ENCODE assay signal across 17 cellular contexts in genomic region chr11:96167233-96167632, GRCh38.
DNase-seq lines count a peak whose midpoint lies in the region; ATAC-seq and TF ChIP-seq lines count a peak whose summit lies in the region.
"Had no signal": no experiment of that assay in that cellular context is flagged by ENCODE, and none has a peak within 500 bp of the region (broad histone marks: within the 10 kb centered on the region; RNA-seq: fewer than 3 reads in every experiment).

No MANE protein-coding gene starts in this region.

- CTCF ChIA-PET in T-cell (lab: Charles Lee): interaction anchor here in 1 of 2 donors (0.8 kb wide), 1 partner anchor 145 kb away, joined by 3 read pairs; no protein-coding TSS in a partner anchor
- CTCF ChIA-PET in Calu3 (lab: Charles Lee): interaction anchor here (0.5 kb wide), 1 partner anchor 13 kb away, joined by 4 read pairs; no protein-coding TSS in a partner anchor

- H3K4me1 Mint-ChIP-seq in T-cell: peaks cover 75 to 81% (median 81%) of the 10 kb centered on the region in 3 donors
- H3K4me1 Mint-ChIP-seq in memory B cell: peaks cover 19% of the 10 kb centered on the region
- peaks cover 32% of the 10 kb centered on the region for H3K4me1 Mint-ChIP-seq in Calu3 (ENCODE audit: low read depth, unreplicated experiment)

- H3K9me3 Mint-ChIP-seq in T-cell: no peaks in the 10 kb centered on the region
- no peaks in the 10 kb centered on the region for H3K9me3 Mint-ChIP-seq in memory B cell
- H3K9me3 Mint-ChIP-seq in Calu3 (ENCODE audit: low read depth, unreplicated experiment): no peaks in the 10 kb centered on the region

- peak overlapping the region in 1 of 3 donors; percentile 1 for H3K4me3 Mint-ChIP-seq in T-cell
- H3K4me3 Mint-ChIP-seq in memory B cell: no peak overlapping the region
- H3K4me3 Mint-ChIP-seq in Calu3 (ENCODE audit: low read depth, unreplicated experiment): no peak overlapping the region

- H3K4me3 ChIP-seq in left ventricle myocardium inferior (no peak overlapping the region), upper lobe of right lung (no peak overlapping the region)

- ATAC-seq in Right ventricle myocardium inferior (no peak), T-cell (replicated peaks in 1 of 4) (no peak), memory B cell (ENCODE audit: low read depth) (no peak), upper lobe of right lung (no peak)
- ATAC-seq: activated CD4-positive, CD25-positive, alpha-beta regulatory T cell treated with anti-CD3 and anti-CD28 coated beads, Interleukin-2, amount 50 U/mL, for 24 hours; left cardiac atrium had no signal

- H3K27me3 ChIP-seq in left ventricle myocardium inferior (ENCODE audit: low read depth): no peaks in the 10 kb centered on the region
- no peaks in the 10 kb centered on the region for H3K27me3 ChIP-seq in upper lobe of right lung

- peaks cover 25% of the 10 kb centered on the region for H3K36me3 Mint-ChIP-seq in T-cell
- peaks cover 6% of the 10 kb centered on the region for H3K36me3 Mint-ChIP-seq in memory B cell
- no peaks in the 10 kb centered on the region for H3K36me3 Mint-ChIP-seq in Calu3 (ENCODE audit: insufficient read depth, unreplicated experiment)

- POLR2A ChIA-PET in T-cell (lab: Charles Lee): interaction anchor here (0.6 to 0.7 kb wide), 2 partner anchors 119 to 176 kb away, joined by 3 read pairs; no protein-coding TSS in a partner anchor

- H3K27me3 Mint-ChIP-seq in T-cell: no peaks in the 10 kb centered on the region
- no peaks in the 10 kb centered on the region for H3K27me3 Mint-ChIP-seq in memory B cell
- H3K27me3 Mint-ChIP-seq in Calu3 (ENCODE audit: unreplicated experiment): no peaks in the 10 kb centered on the region

- peak overlapping the region; percentile 29 to 73 for H3K27ac Mint-ChIP-seq in T-cell
- peak overlapping the region; percentile 30 for H3K27ac Mint-ChIP-seq in memory B cell
- no peak overlapping the region for H3K27ac Mint-ChIP-seq in Calu3 (ENCODE audit: unreplicated experiment)

- intact Hi-C loops in left ventricle myocardium inferior (cut with micrococcal nuclease): no loop called here
- intact Hi-C loops in Right ventricle myocardium inferior (cut with DNase I): loop anchor here (5.0 kb wide), 1 partner anchor 50 kb away; no protein-coding TSS in a partner anchor
- intact Hi-C loops in upper lobe of right lung (cut with DNase I): no loop called here
- intact Hi-C loops in Calu3 (cut with micrococcal nuclease; ENCODE audit: unreplicated experiment): no loop called here

- H3K36me3 ChIP-seq in left ventricle myocardium inferior (no peaks in the 10 kb centered on the region), upper lobe of right lung (no peaks in the 10 kb centered on the region)

- no TSS peak for BruUV-seq in Calu3 (replicated peaks; lab: Mats Ljungman, UMichigan)

- H3K9me3 ChIP-seq in left ventricle myocardium inferior (replicated peaks): no peaks in the 10 kb centered on the region
- H3K9me3 ChIP-seq in upper lobe of right lung: no peaks in the 10 kb centered on the region

- peaks cover 49% of the 10 kb centered on the region for H3K4me1 ChIP-seq in left ventricle myocardium inferior
- H3K4me1 ChIP-seq in upper lobe of right lung: peaks cover 25% of the 10 kb centered on the region

- DNase-seq in left ventricle myocardium inferior: no peak
- DNase-seq in Right ventricle myocardium inferior (ENCODE audit: missing footprints): no peak
- DNase-seq in T-cell: no peak
- DNase-seq in memory B cell (ENCODE audit: low spot score in 2 of 2): no peak
- DNase-seq in upper lobe of right lung: no peak
- no peak for DNase-seq in Calu3
- DNase-seq in hepatic stellate cell (ENCODE audit: low spot score): no peak
- no peak for DNase-seq in amygdala (lab: John Stamatoyannopoulos, UW)
- DNase-seq: cerebellar nuclear complex; DMS 273 treated with DMSO at 0.1 percent for 48 hours; left cardiac atrium; NCI-H146; NCI-H345; Right ventricle myocardium superior; stimulated activated CD4-positive, alpha-beta T cell treated with anti-CD3 and anti-CD28 coated beads, Interleukin-12 subunit alpha, Interleukin-12 subunit beta, amount 100 ng/mL, for 4 hours; stimulated activated naive CD4-positive, alpha-beta T cell treated with Interleukin-2 at 50 U/mL for 16 hours had no signal

- TF ChIP-seq CTCF in left ventricle myocardium inferior (IDR thresholded peaks at IDR 0.05; ENCODE audit: borderline replicate concordance) (no peak), upper lobe of right lung (IDR thresholded peaks at IDR 0.05) (no peak), Calu3 (IDR thresholded peaks at IDR 0.05; ENCODE audit: unreplicated experiment) (no peak)

- peak overlapping the region; percentile 55 for H3K27ac ChIP-seq in left ventricle myocardium inferior (replicated peaks)
- H3K27ac ChIP-seq in upper lobe of right lung: peak overlapping the region; percentile 2
